10 cellular contexts compared by ENCODE assay signal in the genomic region with DNA sequence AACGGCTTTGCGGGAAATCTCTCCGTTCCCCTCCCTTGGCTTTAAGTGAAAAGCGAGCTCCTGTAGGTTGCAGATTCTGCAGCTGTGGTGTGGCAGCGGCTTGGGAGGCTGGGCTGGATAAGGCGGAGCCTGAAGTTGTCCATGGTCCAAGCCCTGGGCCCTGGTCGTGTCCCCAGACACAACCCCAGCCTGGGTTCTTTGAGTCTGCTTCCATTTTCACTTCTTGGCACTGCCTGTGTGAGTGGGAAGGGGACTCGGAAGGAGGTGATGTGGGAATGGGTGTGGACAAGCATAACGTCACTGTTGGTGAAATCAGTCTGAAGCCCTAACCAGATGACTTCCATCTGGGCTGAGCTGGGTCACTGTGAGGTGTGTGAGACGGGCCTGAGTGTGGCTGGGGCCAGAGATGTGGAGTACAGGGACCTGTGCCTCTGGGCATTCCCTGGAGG. TPM values are rescaled to one million over a fixed set of nuclear protein-coding genes. Genes with fewer than 3 reads are reported as not detected.
DNase-seq lines count a peak whose midpoint lies in the region; ATAC-seq, FAIRE-seq and TF ChIP-seq lines count a peak whose summit lies in the region.
"Had no signal": no experiment of that assay in that cellular context is flagged by ENCODE, and none has a peak within 500 bp of the region (broad histone marks: within the 10 kb centered on the region; RNA-seq: fewer than 3 reads in every experiment).

No MANE protein-coding gene starts in this region.

- H4K20me1 ChIP-seq in GM23248 (ENCODE audit: insufficient read depth) (no peaks in the 10 kb centered on the region), astrocyte (ENCODE audit: insufficient read depth, low read length) (no peaks in the 10 kb centered on the region)

- H3K9ac ChIP-seq in GM23248, result peak overlapping the region; percentile 80
- peak overlapping the region; percentile 64 for H3K9ac ChIP-seq in astrocyte (ENCODE audit: low read length)

- no peaks in the 10 kb centered on the region for H3K36me3 ChIP-seq in GM23248 (ENCODE audit: low read depth)
- H3K36me3 ChIP-seq in astrocyte (ENCODE audit: insufficient read depth, low read length), result no peaks in the 10 kb centered on the region
- no peaks in the 10 kb centered on the region for H3K36me3 ChIP-seq in small intestine (ENCODE audit: control insufficient read depth in 2 of 2, insufficient read depth in 2 of 2, low read length in 2 of 2)

- H3K4me3 ChIP-seq in GM23248 (peak overlapping the region; percentile 58), astrocyte (ENCODE audit: insufficient read depth, low read depth, low read length) (no peak overlapping the region), small intestine (ENCODE audit: low read depth in 1 of 2, low read length in 2 of 2) (no peak overlapping the region)

- peak overlapping the region; percentile 90 for H3K4me2 ChIP-seq in GM23248 (ENCODE audit: unreplicated experiment)
- H3K4me2 ChIP-seq in astrocyte (ENCODE audit: low read length), result peak overlapping the region; percentile 84

- in situ Hi-C loops in GM23248 (cut with MboI), result no loop called here

- H3K4me1 ChIP-seq in GM23248 (ENCODE audit: insufficient read depth) (peaks cover 71% of the 10 kb centered on the region), astrocyte (ENCODE audit: insufficient read depth, low read length) (peaks cover 51% of the 10 kb centered on the region), small intestine (ENCODE audit: control insufficient read depth in 2 of 2, insufficient read depth in 1 of 2, low read depth in 1 of 2, low read length in 1 of 2) (peaks cover 0 to 19% of the 10 kb centered on the region in 2 donors)

- H3F3A ChIP-seq in GM23248 (ENCODE audit: insufficient read depth), result peaks cover 66% of the 10 kb centered on the region

- peak; percentile 95 for DNase-seq in GM23248
- DNase-seq in astrocyte (ENCODE audit: low read depth), result peak; percentile 88
- DNase-seq in left ventricle myocardium superior, result peak; percentile 85
- peak; percentile 11 for DNase-seq in small intestine
- no peak for DNase-seq in NCI-H526 treated with DMSO at 0.1 percent for 48 hours (lab: John Stamatoyannopoulos, UW)
- no peak for DNase-seq in amniotic stem cell (lab: John Stamatoyannopoulos, UW)
- DNase-seq: hippocampal formation had no signal

- no peaks in the 10 kb centered on the region for H3K27me3 ChIP-seq in GM23248 (replicated peaks; ENCODE audit: insufficient read depth)
- no peaks in the 10 kb centered on the region for H3K27me3 ChIP-seq in astrocyte (ENCODE audit: insufficient read depth, low read length)
- H3K27me3 ChIP-seq in small intestine (ENCODE audit: control insufficient read depth in 2 of 2, insufficient read depth in 2 of 2, low read length in 2 of 2), result no peaks in the 10 kb centered on the region

- H3K27ac Mint-ChIP-seq in astrocyte (ENCODE audit: unreplicated experiment), result peak overlapping the region; percentile 13

- no peaks in the 10 kb centered on the region for H3K9me3 Mint-ChIP-seq in astrocyte (ENCODE audit: unreplicated experiment)

- H3K36me3 Mint-ChIP-seq in astrocyte (ENCODE audit: low read depth, unreplicated experiment), result no peaks in the 10 kb centered on the region

- H3K27ac ChIP-seq in GM23248 (peak overlapping the region; percentile 95), astrocyte (ENCODE audit: low read depth, low read length) (peak overlapping the region; percentile 73), small intestine (ENCODE audit: low read depth in 1 of 2, low read length in 1 of 2) (peak overlapping the region in 1 of 2 donors; percentile 92)

- intact Hi-C loops in left ventricle myocardium superior (cut with micrococcal nuclease), result no loop called here

- no peaks in the 10 kb centered on the region for H3K9me3 ChIP-seq in GM23248 (ENCODE audit: low read depth)
- H3K9me3 ChIP-seq in astrocyte (ENCODE audit: insufficient read depth, low read depth, low read length), result no peaks in the 10 kb centered on the region
- no peaks in the 10 kb centered on the region for H3K9me3 ChIP-seq in small intestine (ENCODE audit: control insufficient read depth, low read depth)

- H2AFZ ChIP-seq in GM23248 (0 out of 2 replicates have a peak overlapping the region, but pooled peaks have one; percentile 68), astrocyte (ENCODE audit: low read depth, low read length) (peak overlapping the region; percentile 2)

- H3K79me2 ChIP-seq in GM23248 (ENCODE audit: insufficient read depth), result no peaks in the 10 kb centered on the region
- H3K79me2 ChIP-seq in astrocyte (ENCODE audit: insufficient read depth, low read length), result no peaks in the 10 kb centered on the region

- no peak for TF ChIP-seq CTCF in astrocyte (IDR thresholded peaks at IDR 0.05; ENCODE audit: insufficient read depth, low read depth, low read length)

- H3K4me3 Mint-ChIP-seq in astrocyte (ENCODE audit: unreplicated experiment), result no peak overlapping the region

- ATAC-seq in left ventricle myocardium superior (peak; percentile 70), HG02973 (IDR thresholded peaks at IDR 0.05; ENCODE audit: unreplicated experiment) (no peak), GM18868 (IDR thresholded peaks at IDR 0.05; ENCODE audit: unreplicated experiment) (no peak)

- FAIRE-seq in astrocyte (lab: Jason Lieb, UNC) (no peak), small intestine (lab: Jason Lieb, UNC) (no peak)
- FAIRE-seq: GM18507 had no signal

- peaks cover 39% of the 10 kb centered on the region for H3K4me1 Mint-ChIP-seq in astrocyte (ENCODE audit: low read depth, unreplicated experiment)

- no peaks in the 10 kb centered on the region for H3K9me2 ChIP-seq in GM23248 (ENCODE audit: insufficient read depth)

- 2 to 3% methylated on average over 10 of the region's 10 CpGs for WGBS in GM23248 (ENCODE audit: low coverage in 1 of 2, low lambda C conversion rate in 2 of 2, missing lambda C conversion rate in 2 of 2), 2 experiments
- WGBS in small intestine, 3 donors, result 55 to 74% (median 64%) methylated on average over 10 of the region's 10 CpGs

- no peaks in the 10 kb centered on the region for H3K27me3 Mint-ChIP-seq in astrocyte (ENCODE audit: low read depth, unreplicated experiment)

RNA-seq across cellular contexts. Expression of a gene that starts 43.0 kb away (rescaled TPM):
- 97.3 and 109 TPM in 2 replicates for total RNA-seq in GM23248 (2014; rRNA removed; shearing (Covaris generic))
- 51.7 and 52.7 TPM in 2 replicates for polyA plus RNA-seq in GM23248 (2016; fragmentation: Nextera tagmentation; extraction: Ambion mirVana)
- 87.1 and 91.9 TPM in 2 replicates for total RNA-seq in astrocyte
- total RNA-seq in left ventricle myocardium superior, result 104 TPM
- 10 to 100 TPM; 35.1 to 58.1 (median 45.4) TPM for polyA plus RNA-seq in small intestine

RNA-seq across cellular contexts. Expression of a gene that starts 51.8 kb away (rescaled TPM):
- total RNA-seq in GM23248 (2014; rRNA removed; shearing (Covaris generic)), result 8.0 and 14.8 TPM in 2 replicates
- 4.3 and 5.7 TPM in 2 replicates for polyA plus RNA-seq in GM23248 (2016; fragmentation: Nextera tagmentation; extraction: Ambion mirVana)
- 3.2 and 3.4 TPM in 2 replicates for total RNA-seq in astrocyte
- total RNA-seq in left ventricle myocardium superior, result 8.3 TPM
- 10 to 100 TPM in 2 of 3 donors, 1 to 10 TPM in 1; 5.4 to 15.4 (median 10.2) TPM for polyA plus RNA-seq in small intestine

Comparison
In these comparisons a context has a peak if more than half of its experiments do, and no peak if none do; other contexts are left out.
1. DNase-seq: peak in GM23248 (single experiment), astrocyte (single experiment), left ventricle myocardium superior (single experiment) and small intestine (single experiment); none in NCI-H526 treated with DMSO at 0.1 percent for 48 hours (single experiment) and amniotic stem cell (single experiment).